In genomic region chr11:2150206-2150847, GRCh38 we compare ENCODE assay signal across 10 cellular contexts. TPM values are rescaled to one million over a fixed set of nuclear protein-coding genes. Genes with fewer than 3 reads are reported as not detected.
DNase-seq lines count a peak whose midpoint lies in the region; ATAC-seq, FAIRE-seq and TF ChIP-seq lines count a peak whose summit lies in the region.
"Had no signal": no experiment of that assay in that cellular context is flagged by ENCODE, and none has a peak within 500 bp of the region (broad histone marks: within the 10 kb centered on the region; RNA-seq: fewer than 3 reads in every experiment).

No MANE protein-coding gene starts in this region.

- CTCF ChIA-PET in H1 (lab: Charles Lee; ENCODE audit: partially characterized antibody) = interaction anchor here (0.7 to 18.5 kb wide), 71 partner anchors 12 to 604 kb away, joined by 3 to 551 read pairs (median 11); partner anchors contain the start of genes H19, IGF2, INS and KRTAP5-6

- WGBS in H1 (ENCODE audit: extremely low coverage in 1 of 2, insufficient coverage in 1 of 2, insufficient read length in 1 of 2, insufficient replicate concordance in 2 of 2, low coverage in 1 of 2, low lambda C conversion rate in 2 of 2, missing lambda C conversion rate in 1 of 2), 2 experiments = 49% methylated on average over 6 of the region's 6 CpGs; no CpG with 5 or more reads in 1 of the 2 experiments

- no peak overlapping the region for H3K27ac ChIP-seq in H1 (ENCODE audit: low read depth, low read length)

- H4K20me1 ChIP-seq in H1 (replicated peaks in 1 of 2; ENCODE audit: control insufficient read depth in 1 of 2, insufficient read depth in 2 of 2, low read length in 2 of 2) = no peaks in the 10 kb centered on the region

- DNase-seq in DMS 273 (lab: John Stamatoyannopoulos, UW; ENCODE audit: unreplicated experiment) (peak; percentile 67), DMS 273 treated with DMSO at 0.1 percent for 48 hours (lab: John Stamatoyannopoulos, UW) (no peak), NCI-H526 treated with DMSO at 0.1 percent for 48 hours (lab: John Stamatoyannopoulos, UW) (peak; percentile 24), H1 (ENCODE audit: low read depth in 1 of 2, low spot score in 2 of 2) (no peak), pulmonary artery endothelial cell (ENCODE audit: low read depth, low spot score) (peak; percentile 45)
- DNase-seq: stimulated activated naive CD8-positive, alpha-beta T cell treated with anti-CD3 and anti-CD28 coated beads, Interleukin-15, Interleukin-2, amounts not matched to agents 100 U/mL and 50 U/mL, for 24 hours had no signal

- no peaks in the 10 kb centered on the region for H3K9me3 ChIP-seq in H1 (ENCODE audit: insufficient read depth in 2 of 2, low read depth in 1 of 2, low read length in 1 of 2)

- H3K4ac ChIP-seq in H1 (replicated peaks; ENCODE audit: insufficient read length, low read depth, low read length) = no peak overlapping the region

- no peak overlapping the region for H2BK20ac ChIP-seq in H1 (ENCODE audit: low read length)

- no peak overlapping the region for H3K9ac ChIP-seq in H1 (replicated peaks in 1 of 4; ENCODE audit: extremely low read depth in 1 of 4, low read depth in 3 of 4, low read length in 3 of 4)

- no peak overlapping the region for H3K14ac ChIP-seq in H1 (ENCODE audit: insufficient read length)

- H3K23ac ChIP-seq in H1 (ENCODE audit: insufficient read length) = no peak overlapping the region

- peaks cover 31 to 48% (median 44%) of the 10 kb centered on the region in 4 experiments for H3K27me3 ChIP-seq in H1 (replicated peaks in 1 of 4; ENCODE audit: control insufficient read depth in 3 of 4, extremely low read depth in 1 of 4, insufficient read depth in 3 of 4, low read length in 3 of 4)

- TF ChIP-seq EP300 in H1 (IDR thresholded peaks at IDR 0.05; ENCODE audit: borderline replicate concordance in 1 of 2, low read depth in 2 of 2, low read length in 2 of 2) = no peak

- ATAC-seq in GM18907 (IDR thresholded peaks at IDR 0.05; ENCODE audit: unreplicated experiment) (no peak), HG03139 (IDR thresholded peaks at IDR 0.05; ENCODE audit: unreplicated experiment) (no peak), GM21360 (IDR thresholded peaks at IDR 0.05; ENCODE audit: unreplicated experiment) (no peak)
- ATAC-seq: stimulated activated naive CD8-positive, alpha-beta T cell treated with anti-CD3 and anti-CD28 coated beads, Interleukin-15, Interleukin-2, amounts not matched to agents 100 U/mL and 50 U/mL, for 24 hours had no signal

- no peak for TF ChIP-seq POLR2A in H1 (IDR thresholded peaks at IDR 0.05; ENCODE audit: control extremely low read depth in 1 of 2, low read depth in 2 of 2, low read length in 2 of 2)

- H2AFZ ChIP-seq in H1 (ENCODE audit: low read length) = no peak overlapping the region

- no peak overlapping the region for H3K18ac ChIP-seq in H1 (ENCODE audit: extremely low read depth, low read length)

- no peak overlapping the region for H4K5ac ChIP-seq in H1 (ENCODE audit: insufficient read length, low read depth, low read length)

- H3K23me2 ChIP-seq in H1 (ENCODE audit: low read depth, low read length) = no peaks in the 10 kb centered on the region

- peak overlapping the region; percentile 61; the same call in 1 of the 2 replicates for H2AK5ac ChIP-seq in H1 (ENCODE audit: low read depth, low read length)

- H2BK120ac ChIP-seq in H1 (replicated peaks; ENCODE audit: low read depth, low read length) = no peak overlapping the region

- TF ChIP-seq CTCF in H1 (IDR thresholded peaks at IDR 0.05; ENCODE audit: control extremely low read depth in 1 of 3, insufficient read depth in 1 of 3, low read depth in 1 of 3, low read length in 3 of 3) = peak in 2 of 3 experiments; percentile 73 to 77; a peak in 3 of 4 replicates

- no peak overlapping the region for H3K4me3 ChIP-seq in H1 (ENCODE audit: extremely low read depth in 1 of 4, insufficient read depth in 2 of 4, low read depth in 3 of 4, low read length in 4 of 4)

- no peak overlapping the region for H3K56ac ChIP-seq in H1 (replicated peaks; ENCODE audit: insufficient read length, low read depth, low read length)

- no peaks in the 10 kb centered on the region for H3K36me3 ChIP-seq in H1 (ENCODE audit: control insufficient read depth in 2 of 4, insufficient read depth in 4 of 4, low read length in 3 of 4)

- peaks cover 0 to 8% (median 5%) of the 10 kb centered on the region in 4 experiments; a peak in 5 of 7 replicates for H3K4me1 ChIP-seq in H1 (replicated peaks in 1 of 4; ENCODE audit: control insufficient read depth in 3 of 4, insufficient read depth in 4 of 4, low read length in 3 of 4)

- H4K8ac ChIP-seq in H1 (ENCODE audit: extremely low read depth, insufficient read depth, low read length) = peak overlapping the region; percentile 63; the same call in 1 of the 2 replicates

- H2BK12ac ChIP-seq in H1 (ENCODE audit: low read depth, low read length) = no peak overlapping the region

- no peaks in the 10 kb centered on the region for H3K79me1 ChIP-seq in H1 (ENCODE audit: low read depth, low read length)

- no peak overlapping the region for H4K91ac ChIP-seq in H1 (replicated peaks; ENCODE audit: insufficient read length, low read length)

- H2BK15ac ChIP-seq in H1 (ENCODE audit: low read length) = no peak overlapping the region

- POLR2A ChIA-PET in H1 (lab: Charles Lee; ENCODE audit: partially characterized antibody) = interaction anchor here (0.7 to 1.5 kb wide), 6 partner anchors 114 to 293 kb away, joined by 3 to 9 read pairs (median 3); no protein-coding TSS in a partner anchor

- no peak overlapping the region for H3K4me2 ChIP-seq in H1 (ENCODE audit: insufficient read depth in 1 of 2, low read depth in 2 of 2, low read length in 2 of 2)

- no peak overlapping the region for H2BK5ac ChIP-seq in H1 (ENCODE audit: low read depth, low read length)

- peak; percentile 87 to 94 for TF ChIP-seq RAD21 in H1 (IDR thresholded peaks at IDR 0.05 in 1 of 2, conservative IDR thresholded peaks at IDR 0.05 in 1 of 2; ENCODE audit: low read depth in 2 of 2, low read length in 2 of 2)

- FAIRE-seq in H1 (lab: Jason Lieb, UNC) = peak; percentile 86
- FAIRE-seq: A204.1 had no signal

- no peaks in the 10 kb centered on the region for H3K79me2 ChIP-seq in H1 (ENCODE audit: control insufficient read depth in 1 of 2, insufficient read depth in 2 of 2, low read length in 2 of 2)

TF ChIP-seq in H1, 55 proteins besides CTCF, POLR2A, EP300 and RAD21 (continues in another document):
- TF ChIP-seq MAFK (IDR thresholded peaks at IDR 0.05; ENCODE audit: low read depth, low read length) (no peak), BCL11A (IDR thresholded peaks at IDR 0.05; ENCODE audit: low read depth in 2 of 2, low read length in 2 of 2) (no peak), TAF7 (optimal IDR thresholded peaks at IDR 0.05; ENCODE audit: borderline replicate concordance, low read depth, low read length) (no peak), ATF2 (IDR thresholded peaks at IDR 0.05; ENCODE audit: low read length) (no peak), SAP30 (IDR thresholded peaks at IDR 0.05; ENCODE audit: insufficient read depth, insufficient replicate concordance, low read length) (no peak)

RNA-seq across cellular contexts. Expression of gene INS, which starts 10.7 kb away (rescaled TPM):
- total RNA-seq in H1 (2021; fragmentation: NEBNext Ultra II Directional; extraction: Animal tissue kit (Norgen Biotek cat#: 25700)) = not detected in 2 replicates
- not detected in 2 replicates for polyA plus RNA-seq in H1 (2011; rRNA removed)
- not detected for polyA plus RNA-seq in H1 (2011; cell fraction: cytosol; rRNA removed)
- not detected for polyA plus RNA-seq in H1 (2011; cell fraction: nucleus; rRNA removed)
- not detected in 4 replicates for polyA plus RNA-seq in H1 (2012, experiment 1 of 2)
- not detected for polyA plus RNA-seq in H1 (2012, experiment 2 of 2)
- not detected for polyA plus RNA-seq in H1 (2013, experiment 1 of 2)
- polyA plus RNA-seq in H1 (2013, experiment 2 of 2) = not detected
- not detected in 2 replicates for polyA minus RNA-seq in H1 (2011; rRNA and poly(A)+ RNA removed)
- not detected for polyA minus RNA-seq in H1 (2011; cell fraction: cytosol; rRNA and poly(A)+ RNA removed)
- polyA minus RNA-seq in H1 (2011; cell fraction: nucleus; rRNA and poly(A)+ RNA removed) = not detected
- not detected in 2 replicates for total RNA-seq in pulmonary artery endothelial cell

RNA-seq across cellular contexts. Expression of gene IGF2, which starts 11.1 kb away (rescaled TPM):
- total RNA-seq in H1 (2021; fragmentation: NEBNext Ultra II Directional; extraction: Animal tissue kit (Norgen Biotek cat#: 25700)) = 1.3 and 1.5 TPM in 2 replicates
- polyA plus RNA-seq in H1 (2011; rRNA removed) = 0.74 and 2.0 TPM in 2 replicates
- 1.1 TPM for polyA plus RNA-seq in H1 (2011; cell fraction: cytosol; rRNA removed)
- 0.37 TPM for polyA plus RNA-seq in H1 (2011; cell fraction: nucleus; rRNA removed)
- 1.6 to 3.2 TPM (median 2.7 TPM) in 4 replicates for polyA plus RNA-seq in H1 (2012, experiment 1 of 2)
- polyA plus RNA-seq in H1 (2012, experiment 2 of 2) = 1.00 TPM
- 2.0 TPM for polyA plus RNA-seq in H1 (2013, experiment 1 of 2)
- 2.6 TPM for polyA plus RNA-seq in H1 (2013, experiment 2 of 2)
- polyA minus RNA-seq in H1 (2011; rRNA and poly(A)+ RNA removed) = 0.20 and 0.57 TPM in 2 replicates
- 0.88 TPM for polyA minus RNA-seq in H1 (2011; cell fraction: cytosol; rRNA and poly(A)+ RNA removed)
- polyA minus RNA-seq in H1 (2011; cell fraction: nucleus; rRNA and poly(A)+ RNA removed) = 0.70 TPM
- 0.28 and 3.0 TPM in 2 replicates for total RNA-seq in pulmonary artery endothelial cell

RNA-seq across cellular contexts. Expression of gene TH, which starts 21.3 kb away (rescaled TPM):
- total RNA-seq in H1 (2021; fragmentation: NEBNext Ultra II Directional; extraction: Animal tissue kit (Norgen Biotek cat#: 25700)) = not detected in 2 replicates
- polyA plus RNA-seq in H1 (2011; rRNA removed) = 0.09 and 0.16 TPM in 2 replicates
- 0.09 TPM for polyA plus RNA-seq in H1 (2011; cell fraction: cytosol; rRNA removed)
- polyA plus RNA-seq in H1 (2011; cell fraction: nucleus; rRNA removed) = 0.11 TPM
- polyA plus RNA-seq in H1 (2012, experiment 1 of 2) = 0.11 TPM in 1 of 4 replicates, not detected in the others
- polyA plus RNA-seq in H1 (2012, experiment 2 of 2) = not detected
- not detected for polyA plus RNA-seq in H1 (2013, experiment 1 of 2)
- polyA plus RNA-seq in H1 (2013, experiment 2 of 2) = not detected
- polyA minus RNA-seq in H1 (2011; rRNA and poly(A)+ RNA removed) = not detected in 2 replicates
- not detected for polyA minus RNA-seq in H1 (2011; cell fraction: cytosol; rRNA and poly(A)+ RNA removed)
- not detected for polyA minus RNA-seq in H1 (2011; cell fraction: nucleus; rRNA and poly(A)+ RNA removed)
- not detected in 2 replicates for total RNA-seq in pulmonary artery endothelial cell

Comparison
In these comparisons a context has a peak if more than half of its experiments do, and no peak if none do; other contexts are left out.
1. DNase-seq: peak in DMS 273 (single experiment), NCI-H526 treated with DMSO at 0.1 percent for 48 hours (single experiment) and pulmonary artery endothelial cell (single experiment); none in DMS 273 treated with DMSO at 0.1 percent for 48 hours (single experiment) and H1 (0 of 2).